In the genomic region with DNA sequence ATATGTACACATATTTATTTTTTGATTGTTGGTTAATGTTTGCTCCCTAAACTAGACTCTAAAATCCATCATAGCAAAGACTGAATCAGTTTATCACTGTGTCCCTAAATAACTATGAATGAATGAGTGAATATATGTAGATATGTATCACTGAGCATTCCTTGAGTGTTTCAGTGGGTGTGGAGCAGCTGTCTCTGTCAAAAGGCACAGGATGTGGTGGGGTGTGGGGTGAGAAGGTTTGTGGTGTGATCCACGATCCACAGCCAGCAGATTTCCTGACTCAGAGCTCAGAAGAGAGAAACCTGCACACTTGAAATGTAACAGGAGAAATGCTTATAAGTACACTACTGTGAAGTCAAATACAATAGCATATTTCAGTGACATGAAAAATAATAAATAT, we compare ENCODE assay signal across 11 cellular contexts.
DNase-seq lines count a peak whose midpoint lies in the region; ATAC-seq and TF ChIP-seq lines count a peak whose summit lies in the region.
"Had no signal": no experiment of that assay in that cellular context is flagged by ENCODE, and none has a peak within 500 bp of the region (broad histone marks: within the 10 kb centered on the region; RNA-seq: fewer than 3 reads in every experiment).

No MANE protein-coding gene starts in this region.

- H3K4me1 Mint-ChIP-seq in naive thymus-derived CD8-positive, alpha-beta T cell = peaks cover 5 to 18% (median 17%) of the 10 kb centered on the region in 4 donors

- DNase-seq in LHCN-M2 (ENCODE audit: low read depth) (peak; percentile 97), choroid plexus epithelial cell (ENCODE audit: low read depth) (peak; percentile 95), lower leg skin (ENCODE audit: low spot score in 2 of 2) (no peak), suprapubic skin (ENCODE audit: low spot score in 2 of 2) (no peak), stomach (no peak)
- DNase-seq in naive thymus-derived CD8-positive, alpha-beta T cell = peak in 2 of 10 donors; percentile 4 to 7
- DNase-seq: activated CD8-positive, alpha-beta memory T cell treated with anti-CD3 and anti-CD28 coated beads, Interleukin-2, amount 10 ng/mL, durations not matched to agents 7 days and 5 days; Karpas-422; PC-3 had no signal

- ATAC-seq in naive thymus-derived CD8-positive, alpha-beta T cell = peak in 1 of 2 donors; percentile 52
- ATAC-seq in GM18498 (IDR thresholded peaks at IDR 0.05; ENCODE audit: unreplicated experiment) = no peak
- ATAC-seq: PC-3 had no signal

- intact Hi-C loops in lower leg skin (cut with DNase I; ENCODE audit: low total_unique reads) = no loop called here
- intact Hi-C loops in stomach (cut with DNase I; ENCODE audit: low total_unique reads) = no loop called here

- H3K9me3 Mint-ChIP-seq in naive thymus-derived CD8-positive, alpha-beta T cell = peaks cover 0 to 10% (median 0%) of the 10 kb centered on the region in 9 donors

- H3K36me3 Mint-ChIP-seq in naive thymus-derived CD8-positive, alpha-beta T cell = no peaks in the 10 kb centered on the region
- H3K36me3 Mint-ChIP-seq: activated CD8-positive, alpha-beta memory T cell treated with anti-CD3 and anti-CD28 coated beads, Interleukin-2, amount 10 ng/mL, durations not matched to agents 7 days and 5 days had no signal

- peak overlapping the region in 2 of 10 experiments; percentile 11 to 15; a peak in 4 of 20 replicates for H3K4me3 ChIP-seq in BLaER1 treated with 17β-estradiol and CSF1 and Interleukin-3, amounts not matched to agents 10 nM and 100 nM
- no peak overlapping the region for H3K4me3 ChIP-seq in choroid plexus epithelial cell (ENCODE audit: low read depth, low read length)
- no peak overlapping the region for H3K4me3 ChIP-seq in lower leg skin (ENCODE audit: low read depth, poor library complexity, severe bottlenecking)
- H3K4me3 ChIP-seq in suprapubic skin = no peak overlapping the region
- H3K4me3 ChIP-seq in stomach = no peak overlapping the region

- no peak for TF ChIP-seq POLR2A in lower leg skin (IDR thresholded peaks at IDR 0.05)
- TF ChIP-seq POLR2A in suprapubic skin (IDR thresholded peaks at IDR 0.05) = no peak
- TF ChIP-seq POLR2A in stomach (IDR thresholded peaks at IDR 0.05) = no peak

- H3K27me3 ChIP-seq in BLaER1 treated with 17β-estradiol and CSF1 and Interleukin-3, amounts not matched to agents 10 nM and 100 nM = no peaks in the 10 kb centered on the region
- no peaks in the 10 kb centered on the region for H3K27me3 ChIP-seq in suprapubic skin
- H3K27me3 ChIP-seq in stomach = no peaks in the 10 kb centered on the region

- H3K4me3 Mint-ChIP-seq in naive thymus-derived CD8-positive, alpha-beta T cell = peak overlapping the region in 7 of 10 donors; percentile 1 to 70 (median 48)
- H3K4me3 Mint-ChIP-seq: activated CD8-positive, alpha-beta memory T cell treated with anti-CD3 and anti-CD28 coated beads, Interleukin-2, amount 10 ng/mL, durations not matched to agents 7 days and 5 days had no signal

- H3K4me2 ChIP-seq in BLaER1 treated with 17β-estradiol and CSF1 and Interleukin-3, amounts not matched to agents 10 nM and 100 nM = peak overlapping the region; percentile 67 to 84 (median 76)

- WGBS in lower leg skin, 2 donors = 16 to 18% methylated on average over 1 of the region's 1 CpG
- 12% methylated on average over 1 of the region's 1 CpG for WGBS in suprapubic skin
- WGBS in stomach, 5 donors = 5 to 47% (median 38%) methylated on average over 1 of the region's 1 CpG

- H3K36me3 ChIP-seq in BLaER1 treated with 17β-estradiol and CSF1 and Interleukin-3, amounts not matched to agents 10 nM and 100 nM = no peaks in the 10 kb centered on the region
- H3K36me3 ChIP-seq in suprapubic skin = no peaks in the 10 kb centered on the region
- no peaks in the 10 kb centered on the region for H3K36me3 ChIP-seq in stomach

- no peak for TF ChIP-seq CTCF in choroid plexus epithelial cell (conservative IDR thresholded peaks at IDR 0.05; ENCODE audit: low read depth, low read length)
- TF ChIP-seq CTCF in lower leg skin (IDR thresholded peaks at IDR 0.05) = no peak
- no peak for TF ChIP-seq CTCF in suprapubic skin (IDR thresholded peaks at IDR 0.05)
- no peak for TF ChIP-seq CTCF in stomach (IDR thresholded peaks at IDR 0.05)

- POLR2A ChIA-PET in naive thymus-derived CD8-positive, alpha-beta T cell (lab: Charles Lee) = no interaction called here

- peak overlapping the region in 6 of 11 experiments; percentile 4 to 68 (median 50); a peak in 10 of 22 replicates for H3K9ac ChIP-seq in BLaER1 treated with 17β-estradiol and CSF1 and Interleukin-3, amounts not matched to agents 10 nM and 100 nM

- peaks cover 0 to 8% (median 0%) of the 10 kb centered on the region in 11 experiments; a peak in 6 of 22 replicates for H3K9me3 ChIP-seq in BLaER1 treated with 17β-estradiol and CSF1 and Interleukin-3, amounts not matched to agents 10 nM and 100 nM (replicated peaks in 1 of 11)
- H3K9me3 ChIP-seq in suprapubic skin (no peaks in the 10 kb centered on the region), stomach (no peaks in the 10 kb centered on the region)

- H3K27me3 Mint-ChIP-seq in naive thymus-derived CD8-positive, alpha-beta T cell = peaks cover 0 to 11% (median 4%) of the 10 kb centered on the region in 5 donors
- H3K27me3 Mint-ChIP-seq: activated CD8-positive, alpha-beta memory T cell treated with anti-CD3 and anti-CD28 coated beads, Interleukin-2, amount 10 ng/mL, durations not matched to agents 7 days and 5 days had no signal

- TF ChIP-seq EP300 in suprapubic skin (IDR thresholded peaks at IDR 0.05) (no peak), stomach (IDR thresholded peaks at IDR 0.05) (no peak)

- H3K4me1 ChIP-seq in BLaER1 treated with 17β-estradiol and CSF1 and Interleukin-3, amounts not matched to agents 10 nM and 100 nM = peaks cover 23 to 42% (median 32%) of the 10 kb centered on the region in 10 experiments
- H3K4me1 ChIP-seq in suprapubic skin (peaks cover 25% of the 10 kb centered on the region), stomach (no peaks in the 10 kb centered on the region)

- H3K27ac Mint-ChIP-seq in naive thymus-derived CD8-positive, alpha-beta T cell = peak overlapping the region in 1 of 10 donors; percentile 64
- H3K27ac Mint-ChIP-seq: activated CD8-positive, alpha-beta memory T cell treated with anti-CD3 and anti-CD28 coated beads, Interleukin-2, amount 10 ng/mL, durations not matched to agents 7 days and 5 days had no signal

- H4K20me1 ChIP-seq in BLaER1 treated with 17β-estradiol and CSF1 and Interleukin-3, amounts not matched to agents 10 nM and 100 nM = no peaks in the 10 kb centered on the region

- H3K27ac ChIP-seq in BLaER1 treated with 17β-estradiol and CSF1 and Interleukin-3, amounts not matched to agents 10 nM and 100 nM = peak overlapping the region in 8 of 11 experiments; percentile 8 to 79 (median 66); a peak in 15 of 22 replicates
- H3K27ac ChIP-seq in suprapubic skin = no peak overlapping the region
- H3K27ac ChIP-seq in stomach = no peak overlapping the region

Comparison
In these comparisons a context has a peak if more than half of its experiments do, and no peak if none do; other contexts are left out.
1. H3K27ac ChIP-seq: peak in BLaER1 treated with 17β-estradiol and CSF1 and Interleukin-3, amounts not matched to agents 10 nM and 100 nM (8 of 11); none in suprapubic skin (single experiment) and stomach (0 of 5).
2. DNase-seq: peak in LHCN-M2 (single experiment) and choroid plexus epithelial cell (single experiment); none in lower leg skin (0 of 2), suprapubic skin (0 of 2) and stomach (single experiment).